ENCODE assay signal across 1 cellular context in genomic region chr15:63043391-63044076, GRCh38.
TF ChIP-seq lines count a peak whose summit lies in the region.

No MANE protein-coding gene starts in this region.

TF ChIP-seq in IMR-90, 13 proteins besides CTCF, POLR2A, EP300 and RAD21 (continued from another document):
- no peak for TF ChIP-seq USF2 (IDR thresholded peaks at IDR 0.05; ENCODE audit: low read depth, low read length)
